2 cellular contexts compared by ENCODE assay signal in genomic region chr9:112719696-112720095, GRCh38.
TF ChIP-seq lines count a peak whose summit lies in the region.

No MANE protein-coding gene starts in this region.

TF ChIP-seq in SK-N-SH, 30 proteins besides CTCF, POLR2A, EP300 and RAD21 (continued from another document):
- no peak for TF ChIP-seq ZBTB33 (IDR thresholded peaks at IDR 0.05; ENCODE audit: borderline replicate concordance, low read depth)

TF ChIP-seq in SK-N-SH treated with all-trans-retinoic acid at 6 μM for 48 hours, 23 proteins besides CTCF, POLR2A, EP300 and RAD21 (continued from another document):
- TF ChIP-seq CSRNP3 (CRISPR knock-in tag; IDR thresholded peaks at IDR 0.05) (no peak), SNAI2 (CRISPR knock-in tag; IDR thresholded peaks at IDR 0.05) (no peak), TCF4 (CRISPR knock-in tag; IDR thresholded peaks at IDR 0.05; ENCODE audit: borderline replicate concordance) (no peak), TSHZ2 (CRISPR knock-in tag; IDR thresholded peaks at IDR 0.05) (no peak), CSDC2 (CRISPR knock-in tag; IDR thresholded peaks at IDR 0.05) (no peak), RARB (CRISPR knock-in tag; IDR thresholded peaks at IDR 0.05) (no peak)
- TF ChIP-seq, protein P1, sequence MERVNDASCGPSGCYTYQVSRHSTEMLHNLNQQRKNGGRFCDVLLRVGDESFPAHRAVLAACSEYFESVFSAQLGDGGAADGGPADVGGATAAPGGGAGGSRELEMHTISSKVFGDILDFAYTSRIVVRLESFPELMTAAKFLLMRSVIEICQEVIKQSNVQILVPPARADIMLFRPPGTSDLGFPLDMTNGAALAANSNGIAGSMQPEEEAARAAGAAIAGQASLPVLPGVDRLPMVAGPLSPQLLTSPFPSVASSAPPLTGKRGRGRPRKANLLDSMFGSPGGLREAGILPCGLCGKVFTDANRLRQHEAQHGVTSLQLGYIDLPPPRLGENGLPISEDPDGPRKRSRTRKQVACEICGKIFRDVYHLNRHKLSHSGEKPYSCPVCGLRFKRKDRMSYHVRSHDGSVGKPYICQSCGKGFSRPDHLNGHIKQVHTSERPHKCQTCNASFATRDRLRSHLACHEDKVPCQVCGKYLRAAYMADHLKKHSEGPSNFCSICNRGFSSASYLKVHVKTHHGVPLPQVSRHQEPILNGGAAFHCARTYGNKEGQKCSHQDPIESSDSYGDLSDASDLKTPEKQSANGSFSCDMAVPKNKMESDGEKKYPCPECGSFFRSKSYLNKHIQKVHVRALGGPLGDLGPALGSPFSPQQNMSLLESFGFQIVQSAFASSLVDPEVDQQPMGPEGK (CRISPR knock-in tag; IDR thresholded peaks at IDR 0.05; ENCODE audit: borderline replicate concordance), result no peak
